1 cellular context compared by ENCODE assay signal in genomic region chr7:91264083-91264923, GRCh38.
A peak's percentile ranks its signal among the peaks of the same experiment; 100 is the strongest.
TF ChIP-seq lines count a peak whose summit lies in the region.

Gene FZD1 (plus strand): TSS chr7:91264433. CDS start chr7:91264881, 448 bp downstream.

TF ChIP-seq in K562, 482 proteins besides CTCF, POLR2A, EP300 and RAD21 (continued from another document):
- TF ChIP-seq TFE3 (CRISPR knock-in tag; IDR thresholded peaks at IDR 0.05) (no peak), MXI1 (IDR thresholded peaks at IDR 0.05; ENCODE audit: low read depth, low read length) (no peak), NCOR1 (IDR thresholded peaks at IDR 0.05) (peak; percentile 72; the same call in 1 of the 2 replicates), NCOA4 (IDR thresholded peaks at IDR 0.05; ENCODE audit: partially characterized antibody) (no peak), THRB (CRISPR knock-in tag; conservative IDR thresholded peaks at IDR 0.05) (peak; percentile 70; the same call in 1 of the 2 replicates), ZNF121 (CRISPR knock-in tag; conservative IDR thresholded peaks at IDR 0.05) (no peak), ZNF224 (CRISPR knock-in tag; IDR thresholded peaks at IDR 0.05) (no peak), ATF6 (CRISPR knock-in tag; IDR thresholded peaks at IDR 0.05) (peak; percentile 52; the same call in 1 of the 2 replicates), ZBTB2 (IDR thresholded peaks at IDR 0.05) (peak; percentile 41; the same call in 1 of the 2 replicates), ZNF174 (CRISPR knock-in tag; IDR thresholded peaks at IDR 0.05) (no peak), SRF (CRISPR knock-in tag; IDR thresholded peaks at IDR 0.05) (peak in 1 of 2 experiments; percentile 74; a peak in 2 of 4 replicates), NR2F6 (CRISPR knock-in tag; IDR thresholded peaks at IDR 0.05) (no peak), ZNF512 (tag; IDR thresholded peaks at IDR 0.05) (no peak), ZC3H11A (IDR thresholded peaks at IDR 0.05; ENCODE audit: low read depth, low read length) (no peak), TRIM25 (IDR thresholded peaks at IDR 0.05; ENCODE audit: borderline replicate concordance) (no peak), RB1 (IDR thresholded peaks at IDR 0.05; ENCODE audit: low read depth) (peak; percentile 99), ZNF140 (CRISPR knock-in tag; IDR thresholded peaks at IDR 0.05) (no peak), ZNF197 (CRISPR knock-in tag; IDR thresholded peaks at IDR 0.05; ENCODE audit: low read depth) (no peak; the same call in 1 of the 2 replicates), MYNN (IDR thresholded peaks at IDR 0.05) (peak; percentile 86), MYNN (CRISPR knock-in tag; IDR thresholded peaks at IDR 0.05) (no peak)
- TF ChIP-seq, protein P1, sequence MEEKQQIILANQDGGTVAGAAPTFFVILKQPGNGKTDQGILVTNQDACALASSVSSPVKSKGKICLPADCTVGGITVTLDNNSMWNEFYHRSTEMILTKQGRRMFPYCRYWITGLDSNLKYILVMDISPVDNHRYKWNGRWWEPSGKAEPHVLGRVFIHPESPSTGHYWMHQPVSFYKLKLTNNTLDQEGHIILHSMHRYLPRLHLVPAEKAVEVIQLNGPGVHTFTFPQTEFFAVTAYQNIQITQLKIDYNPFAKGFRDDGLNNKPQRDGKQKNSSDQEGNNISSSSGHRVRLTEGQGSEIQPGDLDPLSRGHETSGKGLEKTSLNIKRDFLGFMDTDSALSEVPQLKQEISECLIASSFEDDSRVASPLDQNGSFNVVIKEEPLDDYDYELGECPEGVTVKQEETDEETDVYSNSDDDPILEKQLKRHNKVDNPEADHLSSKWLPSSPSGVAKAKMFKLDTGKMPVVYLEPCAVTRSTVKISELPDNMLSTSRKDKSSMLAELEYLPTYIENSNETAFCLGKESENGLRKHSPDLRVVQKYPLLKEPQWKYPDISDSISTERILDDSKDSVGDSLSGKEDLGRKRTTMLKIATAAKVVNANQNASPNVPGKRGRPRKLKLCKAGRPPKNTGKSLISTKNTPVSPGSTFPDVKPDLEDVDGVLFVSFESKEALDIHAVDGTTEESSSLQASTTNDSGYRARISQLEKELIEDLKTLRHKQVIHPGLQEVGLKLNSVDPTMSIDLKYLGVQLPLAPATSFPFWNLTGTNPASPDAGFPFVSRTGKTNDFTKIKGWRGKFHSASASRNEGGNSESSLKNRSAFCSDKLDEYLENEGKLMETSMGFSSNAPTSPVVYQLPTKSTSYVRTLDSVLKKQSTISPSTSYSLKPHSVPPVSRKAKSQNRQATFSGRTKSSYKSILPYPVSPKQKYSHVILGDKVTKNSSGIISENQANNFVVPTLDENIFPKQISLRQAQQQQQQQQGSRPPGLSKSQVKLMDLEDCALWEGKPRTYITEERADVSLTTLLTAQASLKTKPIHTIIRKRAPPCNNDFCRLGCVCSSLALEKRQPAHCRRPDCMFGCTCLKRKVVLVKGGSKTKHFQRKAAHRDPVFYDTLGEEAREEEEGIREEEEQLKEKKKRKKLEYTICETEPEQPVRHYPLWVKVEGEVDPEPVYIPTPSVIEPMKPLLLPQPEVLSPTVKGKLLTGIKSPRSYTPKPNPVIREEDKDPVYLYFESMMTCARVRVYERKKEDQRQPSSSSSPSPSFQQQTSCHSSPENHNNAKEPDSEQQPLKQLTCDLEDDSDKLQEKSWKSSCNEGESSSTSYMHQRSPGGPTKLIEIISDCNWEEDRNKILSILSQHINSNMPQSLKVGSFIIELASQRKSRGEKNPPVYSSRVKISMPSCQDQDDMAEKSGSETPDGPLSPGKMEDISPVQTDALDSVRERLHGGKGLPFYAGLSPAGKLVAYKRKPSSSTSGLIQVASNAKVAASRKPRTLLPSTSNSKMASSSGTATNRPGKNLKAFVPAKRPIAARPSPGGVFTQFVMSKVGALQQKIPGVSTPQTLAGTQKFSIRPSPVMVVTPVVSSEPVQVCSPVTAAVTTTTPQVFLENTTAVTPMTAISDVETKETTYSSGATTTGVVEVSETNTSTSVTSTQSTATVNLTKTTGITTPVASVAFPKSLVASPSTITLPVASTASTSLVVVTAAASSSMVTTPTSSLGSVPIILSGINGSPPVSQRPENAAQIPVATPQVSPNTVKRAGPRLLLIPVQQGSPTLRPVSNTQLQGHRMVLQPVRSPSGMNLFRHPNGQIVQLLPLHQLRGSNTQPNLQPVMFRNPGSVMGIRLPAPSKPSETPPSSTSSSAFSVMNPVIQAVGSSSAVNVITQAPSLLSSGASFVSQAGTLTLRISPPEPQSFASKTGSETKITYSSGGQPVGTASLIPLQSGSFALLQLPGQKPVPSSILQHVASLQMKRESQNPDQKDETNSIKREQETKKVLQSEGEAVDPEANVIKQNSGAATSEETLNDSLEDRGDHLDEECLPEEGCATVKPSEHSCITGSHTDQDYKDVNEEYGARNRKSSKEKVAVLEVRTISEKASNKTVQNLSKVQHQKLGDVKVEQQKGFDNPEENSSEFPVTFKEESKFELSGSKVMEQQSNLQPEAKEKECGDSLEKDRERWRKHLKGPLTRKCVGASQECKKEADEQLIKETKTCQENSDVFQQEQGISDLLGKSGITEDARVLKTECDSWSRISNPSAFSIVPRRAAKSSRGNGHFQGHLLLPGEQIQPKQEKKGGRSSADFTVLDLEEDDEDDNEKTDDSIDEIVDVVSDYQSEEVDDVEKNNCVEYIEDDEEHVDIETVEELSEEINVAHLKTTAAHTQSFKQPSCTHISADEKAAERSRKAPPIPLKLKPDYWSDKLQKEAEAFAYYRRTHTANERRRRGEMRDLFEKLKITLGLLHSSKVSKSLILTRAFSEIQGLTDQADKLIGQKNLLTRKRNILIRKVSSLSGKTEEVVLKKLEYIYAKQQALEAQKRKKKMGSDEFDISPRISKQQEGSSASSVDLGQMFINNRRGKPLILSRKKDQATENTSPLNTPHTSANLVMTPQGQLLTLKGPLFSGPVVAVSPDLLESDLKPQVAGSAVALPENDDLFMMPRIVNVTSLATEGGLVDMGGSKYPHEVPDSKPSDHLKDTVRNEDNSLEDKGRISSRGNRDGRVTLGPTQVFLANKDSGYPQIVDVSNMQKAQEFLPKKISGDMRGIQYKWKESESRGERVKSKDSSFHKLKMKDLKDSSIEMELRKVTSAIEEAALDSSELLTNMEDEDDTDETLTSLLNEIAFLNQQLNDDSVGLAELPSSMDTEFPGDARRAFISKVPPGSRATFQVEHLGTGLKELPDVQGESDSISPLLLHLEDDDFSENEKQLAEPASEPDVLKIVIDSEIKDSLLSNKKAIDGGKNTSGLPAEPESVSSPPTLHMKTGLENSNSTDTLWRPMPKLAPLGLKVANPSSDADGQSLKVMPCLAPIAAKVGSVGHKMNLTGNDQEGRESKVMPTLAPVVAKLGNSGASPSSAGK (IDR thresholded peaks at IDR 0.05) = peak; percentile 55; the same call in 1 of the 2 replicates
- TF ChIP-seq, protein P2, sequence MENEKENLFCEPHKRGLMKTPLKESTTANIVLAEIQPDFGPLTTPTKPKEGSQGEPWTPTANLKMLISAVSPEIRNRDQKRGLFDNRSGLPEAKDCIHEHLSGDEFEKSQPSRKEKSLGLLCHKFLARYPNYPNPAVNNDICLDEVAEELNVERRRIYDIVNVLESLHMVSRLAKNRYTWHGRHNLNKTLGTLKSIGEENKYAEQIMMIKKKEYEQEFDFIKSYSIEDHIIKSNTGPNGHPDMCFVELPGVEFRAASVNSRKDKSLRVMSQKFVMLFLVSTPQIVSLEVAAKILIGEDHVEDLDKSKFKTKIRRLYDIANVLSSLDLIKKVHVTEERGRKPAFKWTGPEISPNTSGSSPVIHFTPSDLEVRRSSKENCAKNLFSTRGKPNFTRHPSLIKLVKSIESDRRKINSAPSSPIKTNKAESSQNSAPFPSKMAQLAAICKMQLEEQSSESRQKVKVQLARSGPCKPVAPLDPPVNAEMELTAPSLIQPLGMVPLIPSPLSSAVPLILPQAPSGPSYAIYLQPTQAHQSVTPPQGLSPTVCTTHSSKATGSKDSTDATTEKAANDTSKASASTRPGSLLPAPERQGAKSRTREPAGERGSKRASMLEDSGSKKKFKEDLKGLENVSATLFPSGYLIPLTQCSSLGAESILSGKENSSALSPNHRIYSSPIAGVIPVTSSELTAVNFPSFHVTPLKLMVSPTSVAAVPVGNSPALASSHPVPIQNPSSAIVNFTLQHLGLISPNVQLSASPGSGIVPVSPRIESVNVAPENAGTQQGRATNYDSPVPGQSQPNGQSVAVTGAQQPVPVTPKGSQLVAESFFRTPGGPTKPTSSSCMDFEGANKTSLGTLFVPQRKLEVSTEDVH (IDR thresholded peaks at IDR 0.05; ENCODE audit: low read depth, partially characterized antibody) = peak; percentile 84
- TF ChIP-seq, protein P3, sequence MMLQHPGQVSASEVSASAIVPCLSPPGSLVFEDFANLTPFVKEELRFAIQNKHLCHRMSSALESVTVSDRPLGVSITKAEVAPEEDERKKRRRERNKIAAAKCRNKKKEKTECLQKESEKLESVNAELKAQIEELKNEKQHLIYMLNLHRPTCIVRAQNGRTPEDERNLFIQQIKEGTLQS (IDR thresholded peaks at IDR 0.05) = peak; percentile 13; the same call in 1 of the 2 replicates
- TF ChIP-seq, protein P3 (CRISPR knock-in tag; conservative IDR thresholded peaks at IDR 0.05) = no peak
TF ChIP-seq in K562: peak in this region for 182.
